In the genomic region with DNA sequence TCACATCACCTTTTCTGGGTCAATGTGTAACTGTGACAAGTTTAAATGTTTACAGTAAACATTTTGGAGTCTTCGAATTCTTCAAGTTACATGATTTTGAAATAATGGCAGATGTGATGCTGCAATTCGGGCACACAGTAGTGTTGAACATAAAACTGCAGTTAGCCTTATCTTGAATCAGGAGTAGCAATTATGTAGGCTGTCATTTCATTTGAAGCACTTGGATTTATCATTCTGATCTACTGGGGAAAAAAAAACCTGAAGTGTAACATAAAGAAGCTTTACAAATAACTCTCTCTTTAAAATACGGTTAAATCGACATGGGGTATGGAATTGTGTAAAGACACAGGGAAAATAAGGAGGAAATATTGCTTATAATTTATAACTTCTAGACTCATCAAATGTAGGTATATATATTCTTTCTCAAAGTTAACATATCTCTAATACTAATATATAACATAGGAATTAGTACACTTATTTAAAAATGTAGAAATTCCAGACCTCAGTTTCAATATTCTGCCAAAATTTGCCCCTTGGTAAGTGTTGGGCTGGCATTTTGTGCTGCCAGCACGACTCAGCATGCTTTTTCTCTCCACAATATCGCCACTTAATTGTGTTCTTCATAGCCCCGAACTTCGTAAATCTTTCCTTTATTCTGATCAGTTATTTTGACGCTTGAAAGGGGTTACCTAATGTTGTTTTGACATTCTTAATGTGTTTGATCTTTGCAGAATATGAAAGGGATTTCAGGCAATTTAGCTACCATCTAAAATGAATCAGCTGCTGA, we compare ENCODE assay signal across 16 cellular contexts.
DNase-seq lines count a peak whose midpoint lies in the region; ATAC-seq, FAIRE-seq and TF ChIP-seq lines count a peak whose summit lies in the region.
"Had no signal": no experiment of that assay in that cellular context is flagged by ENCODE, and none has a peak within 500 bp of the region (broad histone marks: within the 10 kb centered on the region; RNA-seq: fewer than 3 reads in every experiment).

No MANE protein-coding gene starts in this region.

- H4K20me1 ChIP-seq in astrocyte (ENCODE audit: insufficient read depth, low read length) (no peaks in the 10 kb centered on the region), osteoblast (ENCODE audit: insufficient read depth, low read length) (no peaks in the 10 kb centered on the region)

- H3K4me1 Mint-ChIP-seq in astrocyte (ENCODE audit: low read depth, unreplicated experiment) (no peaks in the 10 kb centered on the region), Caco-2 (ENCODE audit: low read depth, unreplicated experiment) (no peaks in the 10 kb centered on the region)

- no peak for ATAC-seq in activated CD4-positive, CD25-positive, alpha-beta regulatory T cell treated with anti-CD3 and anti-CD28 coated beads, Interleukin-2, amount 50 U/mL, for 24 hours
- no peak for ATAC-seq in GM18873 (IDR thresholded peaks at IDR 0.05; ENCODE audit: low FRiP score, unreplicated experiment)

- CTCF ChIA-PET in Caco-2 (lab: Charles Lee), result no interaction called here

- H3K9me3 Mint-ChIP-seq in astrocyte (ENCODE audit: unreplicated experiment), result no peaks in the 10 kb centered on the region
- no peaks in the 10 kb centered on the region for H3K9me3 Mint-ChIP-seq in Caco-2 (ENCODE audit: unreplicated experiment)

- H3K36me3 ChIP-seq in astrocyte (ENCODE audit: insufficient read depth, low read length) (no peaks in the 10 kb centered on the region), osteoblast (ENCODE audit: insufficient read depth, low read length) (peaks cover 7% of the 10 kb centered on the region), Caco-2 (ENCODE audit: control insufficient read depth, insufficient read depth, low read length) (no peaks in the 10 kb centered on the region)
- H3K36me3 ChIP-seq: Peyer's patch had no signal

- H3K36me3 Mint-ChIP-seq in astrocyte (ENCODE audit: low read depth, unreplicated experiment) (peaks cover 5% of the 10 kb centered on the region), Caco-2 (ENCODE audit: insufficient read depth, unreplicated experiment) (no peaks in the 10 kb centered on the region)

- DNase-seq in Daoy (ENCODE audit: low read depth) (peak; percentile 14), M059J (ENCODE audit: low read depth) (peak; percentile 30), astrocyte (ENCODE audit: low read depth) (no peak), osteoblast (ENCODE audit: insufficient read length, low spot score, missing footprints) (peak; percentile 38), Caco-2 (no peak)
- DNase-seq: COR-L47, DMS153, NCI-H1436 treated with DMSO at 0.1 percent for 48 hours, NCI-H2029 treated with DMSO at 0.1 percent for 48 hours, NCI-H2171 treated with DMSO at 0.1 percent for 48 hours, NCI-H446 treated with DMSO at 0.1 percent for 48 hours, NCI-H774, Peyer's patch, SHP77 had no signal

- POLR2A ChIA-PET in Caco-2 (lab: Charles Lee), result no interaction called here

- H3K4me2 ChIP-seq in astrocyte (ENCODE audit: low read length) (peak overlapping the region; percentile 36), osteoblast (ENCODE audit: insufficient read depth, low read length) (no peak overlapping the region)

- intact Hi-C loops in Caco-2 (cut with micrococcal nuclease; ENCODE audit: unreplicated experiment), result no loop called here

- H2AFZ ChIP-seq in astrocyte (ENCODE audit: low read depth, low read length) (no peak overlapping the region), osteoblast (ENCODE audit: low read length) (no peak overlapping the region)

- H3K9ac ChIP-seq in astrocyte (ENCODE audit: low read length), result no peak overlapping the region

- H3K27ac ChIP-seq in astrocyte (ENCODE audit: low read depth, low read length), result no peak overlapping the region
- H3K27ac ChIP-seq in osteoblast (ENCODE audit: low read depth, low read length), result no peak overlapping the region
- H3K27ac ChIP-seq: Peyer's patch had no signal

- H3K27ac Mint-ChIP-seq in astrocyte (ENCODE audit: unreplicated experiment) (no peak overlapping the region), Caco-2 (ENCODE audit: unreplicated experiment) (no peak overlapping the region)

- no TSS peak for BruUV-seq in Caco-2 (replicated peaks; lab: Mats Ljungman, UMichigan)

- H3K4me3 ChIP-seq in astrocyte (ENCODE audit: insufficient read depth, low read depth, low read length), result no peak overlapping the region
- H3K4me3 ChIP-seq in osteoblast (ENCODE audit: insufficient read depth, low read length), result no peak overlapping the region
- no peak overlapping the region for H3K4me3 ChIP-seq in Caco-2 (ENCODE audit: low read depth, low read length)
- H3K4me3 ChIP-seq: Peyer's patch had no signal

- TF ChIP-seq CTCF in astrocyte (IDR thresholded peaks at IDR 0.05; ENCODE audit: insufficient read depth, low read depth, low read length), result no peak
- no peak for TF ChIP-seq CTCF in osteoblast (IDR thresholded peaks at IDR 0.05; ENCODE audit: extremely low read depth, low read depth, low read length)
- no peak for TF ChIP-seq CTCF in Caco-2 (IDR thresholded peaks at IDR 0.05; ENCODE audit: insufficient read depth in 1 of 2, low read depth in 1 of 2, low read length in 1 of 2, severe bottlenecking in 1 of 2, unreplicated experiment in 1 of 2)

- FAIRE-seq in astrocyte (lab: Jason Lieb, UNC), result no peak

- H3K9me3 ChIP-seq in astrocyte (ENCODE audit: insufficient read depth, low read depth, low read length) (no peaks in the 10 kb centered on the region), osteoblast (ENCODE audit: low read depth, low read length) (no peaks in the 10 kb centered on the region), Caco-2 (no peaks in the 10 kb centered on the region)
- H3K9me3 ChIP-seq: Peyer's patch had no signal

- no peaks in the 10 kb centered on the region for H3K79me2 ChIP-seq in astrocyte (ENCODE audit: insufficient read depth, low read length)
- H3K79me2 ChIP-seq in osteoblast (ENCODE audit: insufficient read depth, low read length), result peaks cover 4% of the 10 kb centered on the region

- H3K27me3 ChIP-seq in astrocyte (ENCODE audit: insufficient read depth, low read length) (no peaks in the 10 kb centered on the region), osteoblast (ENCODE audit: insufficient read depth, low read length) (no peaks in the 10 kb centered on the region), Caco-2 (replicated peaks; ENCODE audit: control insufficient read depth, insufficient read depth, low read length) (no peaks in the 10 kb centered on the region)
- H3K27me3 ChIP-seq: Peyer's patch had no signal

- H3K27me3 Mint-ChIP-seq in astrocyte (ENCODE audit: low read depth, unreplicated experiment) (no peaks in the 10 kb centered on the region), Caco-2 (ENCODE audit: insufficient read depth, unreplicated experiment) (peaks cover 12% of the 10 kb centered on the region)

- H3K4me3 Mint-ChIP-seq in astrocyte (ENCODE audit: unreplicated experiment) (no peak overlapping the region), Caco-2 (ENCODE audit: unreplicated experiment) (no peak overlapping the region)

- no peaks in the 10 kb centered on the region for H3K4me1 ChIP-seq in astrocyte (ENCODE audit: insufficient read depth, low read length)
- H3K4me1 ChIP-seq in osteoblast (ENCODE audit: insufficient read depth, low read length), result no peaks in the 10 kb centered on the region
- no peaks in the 10 kb centered on the region for H3K4me1 ChIP-seq in Caco-2
- H3K4me1 ChIP-seq: Peyer's patch had no signal

Comparison
In these comparisons a context has a peak if more than half of its experiments do, and no peak if none do; other contexts are left out.
1. DNase-seq: peak in Daoy (single experiment), M059J (single experiment) and osteoblast (single experiment); none in astrocyte (single experiment) and Caco-2 (0 of 2).